13 cellular contexts compared by ENCODE assay signal in genomic region chr6:111576302-111576701, GRCh38. TPM values are rescaled to one million over a fixed set of nuclear protein-coding genes. Genes with fewer than 3 reads are reported as not detected.
DNase-seq lines count a peak whose midpoint lies in the region.
"Had no signal": no experiment of that assay in that cellular context is flagged by ENCODE, and none has a peak within 500 bp of the region (broad histone marks: within the 10 kb centered on the region; RNA-seq: fewer than 3 reads in every experiment).

No MANE protein-coding gene starts in this region.

- no peaks in the 10 kb centered on the region for H3K27me3 Mint-ChIP-seq in dendritic cell treated with granulocyte-macrophage colony-stimulating factor and Interleukin-4, amounts not matched to agents 40 ng/mL and 50 ng/mL, for 4 days
- peaks cover 0 to 2% (median 0%) of the 10 kb centered on the region in 3 donors for H3K27me3 Mint-ChIP-seq in immature natural killer cell (ENCODE audit: low read depth in 3 of 3)

- intact Hi-C loops in dendritic cell treated with granulocyte-macrophage colony-stimulating factor and Interleukin-4, amounts not matched to agents 40 ng/mL and 50 ng/mL, for 4 days (cut with micrococcal nuclease) = loop anchor here (2.0 kb wide), 1 partner anchor 318 kb away; a partner anchor contains a TSS

- H3K4me1 Mint-ChIP-seq in dendritic cell treated with granulocyte-macrophage colony-stimulating factor and Interleukin-4, amounts not matched to agents 40 ng/mL and 50 ng/mL, for 4 days (ENCODE audit: low read depth) = peaks cover 24% of the 10 kb centered on the region
- H3K4me1 Mint-ChIP-seq in immature natural killer cell = peaks cover 13 to 14% of the 10 kb centered on the region in 2 donors

- no peaks in the 10 kb centered on the region for H3K36me3 Mint-ChIP-seq in dendritic cell treated with granulocyte-macrophage colony-stimulating factor and Interleukin-4, amounts not matched to agents 40 ng/mL and 50 ng/mL, for 4 days (ENCODE audit: low read depth)
- peaks cover 3 to 42% (median 28%) of the 10 kb centered on the region in 3 donors for H3K36me3 Mint-ChIP-seq in immature natural killer cell

- H3K27ac ChIP-seq in skin epidermis = peak overlapping the region in 18 of 21 experiments; percentile 41 to 83 (median 70)

- DNase-seq in NOMO-1 (lab: John Stamatoyannopoulos, UW; ENCODE audit: unreplicated experiment in 2 of 2) (peak; percentile 2 to 21), NOMO-1 treated with dmso at 0.1 percent for 144 hours (lab: John Stamatoyannopoulos, UW; ENCODE audit: unreplicated experiment) (no peak), NCI-H2029 (lab: John Stamatoyannopoulos, UW) (peak; percentile 91), immature natural killer cell (no peak), COR-L47 (lab: John Stamatoyannopoulos, UW) (no peak)
- no peak for DNase-seq in activated CD4-positive, alpha-beta T cell treated with anti-CD3 and anti-CD28 coated beads, Interleukin-2, amount 50 U/mL, for 4 hours
- DNase-seq: ACHN; left colon; NCI-H1436 treated with DMSO at 0.1 percent for 48 hours; stimulated activated CD4-positive, alpha-beta T cell treated with anti-CD3 and anti-CD28 coated beads, Interleukin-12 subunit alpha, Interleukin-12 subunit beta, amount 100 ng/mL, for 4 hours; T-helper 9 cell had no signal

- H3K9me3 Mint-ChIP-seq in dendritic cell treated with granulocyte-macrophage colony-stimulating factor and Interleukin-4, amounts not matched to agents 40 ng/mL and 50 ng/mL, for 4 days = no peaks in the 10 kb centered on the region
- H3K9me3 Mint-ChIP-seq in immature natural killer cell = no peaks in the 10 kb centered on the region

- no peak overlapping the region for H3K4me3 ChIP-seq in skin epidermis

- H3K4me3 Mint-ChIP-seq in dendritic cell treated with granulocyte-macrophage colony-stimulating factor and Interleukin-4, amounts not matched to agents 40 ng/mL and 50 ng/mL, for 4 days = no peak overlapping the region
- H3K4me3 Mint-ChIP-seq in immature natural killer cell = no peak overlapping the region

- peak overlapping the region; percentile 88 for H3K27ac Mint-ChIP-seq in dendritic cell treated with granulocyte-macrophage colony-stimulating factor and Interleukin-4, amounts not matched to agents 40 ng/mL and 50 ng/mL, for 4 days
- H3K27ac Mint-ChIP-seq in immature natural killer cell = peak overlapping the region in 1 of 6 donors; percentile 11

RNA-seq across cellular contexts. Expression of gene TRAF3IP2, which starts 29.4 kb away (rescaled TPM):
- 10 to 100 TPM in 1 of 3 donors, 1 to 10 TPM in 1, not detected in 1; 1.9 to 10.6 TPM for polyA plus RNA-seq in immature natural killer cell

Comparison
In these comparisons a context has a peak if more than half of its experiments do, and no peak if none do; other contexts are left out.
1. DNase-seq: peak in NOMO-1 (2 of 2) and NCI-H2029 (single experiment); none in NOMO-1 treated with dmso at 0.1 percent for 144 hours (single experiment), immature natural killer cell (0 of 3), activated CD4-positive, alpha-beta T cell treated with anti-CD3 and anti-CD28 coated beads, Interleukin-2, amount 50 U/mL, for 4 hours (0 of 2) and COR-L47 (single experiment).